In genomic region chr1:161973924-161974845, GRCh38 we compare ENCODE assay signal across 18 cellular contexts. TPM values are rescaled to one million over a fixed set of nuclear protein-coding genes. Genes with fewer than 3 reads are reported as not detected.
DNase-seq lines count a peak whose midpoint lies in the region; ATAC-seq and TF ChIP-seq lines count a peak whose summit lies in the region.
"Had no signal": no experiment of that assay in that cellular context is flagged by ENCODE, and none has a peak within 500 bp of the region (broad histone marks: within the 10 kb centered on the region; RNA-seq: fewer than 3 reads in every experiment).

No MANE protein-coding gene starts in this region.

- H3K9me3 ChIP-seq in right atrium auricular region (no peaks in the 10 kb centered on the region), heart right ventricle (no peaks in the 10 kb centered on the region), psoas muscle (no peaks in the 10 kb centered on the region), endodermal cell (ENCODE audit: control insufficient read depth, low read length) (no peaks in the 10 kb centered on the region)
- H3K9me3 ChIP-seq: pancreas had no signal

- intact Hi-C loops in Right ventricle myocardium superior (cut with DNase I) (no loop called here), heart right ventricle (cut with DNase I) (loop anchor here in 2 of 10 donors (5.0 to 10.0 kb wide), 2 partner anchors 48 to 51 kb away; partner anchors contain the start of gene OLFML2B (in 2 of the 2)), psoas muscle (cut with DNase I) (no loop called here)

- ATAC-seq in Right ventricle myocardium superior (ENCODE audit: poor library complexity) (peak; percentile 94), heart right ventricle (peak; percentile 68 to 90 (median 82)), psoas muscle (peak; percentile 54 to 80 (median 69)), GM19455 (IDR thresholded peaks at IDR 0.05; ENCODE audit: unreplicated experiment) (no peak), GM19324 (IDR thresholded peaks at IDR 0.05; ENCODE audit: low FRiP score, unreplicated experiment) (no peak)
- ATAC-seq: activated T-cell treated with anti-CD3 and anti-CD28 coated beads, Interleukin-2, amount 50 U/mL, for 72 hours had no signal

- H3K27ac ChIP-seq in right atrium auricular region = no peak overlapping the region
- H3K27ac ChIP-seq in heart right ventricle = peak overlapping the region in 9 of 10 donors; percentile 0 to 57 (median 40)
- no peak overlapping the region for H3K27ac ChIP-seq in psoas muscle
- no peak overlapping the region for H3K27ac ChIP-seq in endodermal cell (ENCODE audit: low read depth, low read length)
- H3K27ac ChIP-seq: pancreas, WERI-Rb-1 had no signal

- H3K27me3 ChIP-seq in right atrium auricular region = no peaks in the 10 kb centered on the region
- H3K27me3 ChIP-seq in heart right ventricle = no peaks in the 10 kb centered on the region
- H3K27me3 ChIP-seq in psoas muscle (ENCODE audit: insufficient read depth in 3 of 3, low read length in 2 of 3) = no peaks in the 10 kb centered on the region
- no peaks in the 10 kb centered on the region for H3K27me3 ChIP-seq in endodermal cell (ENCODE audit: control insufficient read depth, insufficient read depth, low read length, poor library complexity, severe bottlenecking)
- H3K27me3 ChIP-seq: pancreas had no signal

- peaks cover 2% of the 10 kb centered on the region for H3K9me3 Mint-ChIP-seq in endodermal cell
- H3K9me3 Mint-ChIP-seq: activated CD4-positive, alpha-beta memory T cell treated with anti-CD3 and anti-CD28 coated beads for 36 hours; activated T-cell treated with anti-CD3 and anti-CD28 coated beads, Interleukin-2, amount 50 U/mL, for 72 hours; CD4-positive, CD25-positive, alpha-beta regulatory T cell had no signal

- H3K4me1 Mint-ChIP-seq in endodermal cell = no peaks in the 10 kb centered on the region

- H3K4me3 ChIP-seq in right atrium auricular region (no peak overlapping the region), heart right ventricle (no peak overlapping the region), psoas muscle (no peak overlapping the region), endodermal cell (ENCODE audit: low read length) (no peak overlapping the region)
- H3K4me3 ChIP-seq: pancreas had no signal

- TF ChIP-seq CTCF in right atrium auricular region (IDR thresholded peaks at IDR 0.05) (no peak), heart right ventricle (IDR thresholded peaks at IDR 0.05) (no peak), psoas muscle (IDR thresholded peaks at IDR 0.05) (no peak), endodermal cell (conservative IDR thresholded peaks at IDR 0.05) (no peak)

- 42 to 45% methylated on average over 9 of the region's 9 CpGs for WGBS in heart right ventricle, 2 donors
- WGBS in psoas muscle, 3 donors = 22 to 43% (median 26%) methylated on average over 9 of the region's 9 CpGs
- WGBS in endodermal cell (ENCODE audit: insufficient coverage in 1 of 2, insufficient read length in 1 of 2), 2 experiments = 89% methylated on average over 5 to 9 of the region's 9 CpGs

- H3K9ac ChIP-seq in endodermal cell (ENCODE audit: extremely low read depth, low read length, poor library complexity, severe bottlenecking) = no peak overlapping the region

- no peaks in the 10 kb centered on the region for H3K36me3 Mint-ChIP-seq in endodermal cell (ENCODE audit: low read depth)
- H3K36me3 Mint-ChIP-seq: activated CD4-positive, alpha-beta memory T cell treated with anti-CD3 and anti-CD28 coated beads for 36 hours; CD4-positive, CD25-positive, alpha-beta regulatory T cell had no signal

- DNase-seq in Right ventricle myocardium superior = peak; percentile 82
- no peak for DNase-seq in right atrium auricular region (ENCODE audit: low spot score)
- DNase-seq in heart right ventricle = peak; percentile 35 to 59
- peak; percentile 53 to 78 for DNase-seq in psoas muscle
- no peak for DNase-seq in iPS-NIHi11 (ENCODE audit: low spot score)
- no peak for DNase-seq in endodermal cell
- DNase-seq: activated CD4-positive, alpha-beta memory T cell treated with anti-CD3 and anti-CD28 coated beads for 36 hours; activated T-cell treated with anti-CD3 and anti-CD28 coated beads, Interleukin-2, amount 50 U/mL, for 72 hours; CD4-positive, CD25-positive, alpha-beta regulatory T cell; effector CD8-positive, alpha-beta T cell; Kasumi-1; NCI-H1417; NCI-H2171 treated with DMSO at 0.1 percent for 48 hours; pancreas; trophoblast cell; WERI-Rb-1 had no signal

- H3K27me3 Mint-ChIP-seq in endodermal cell (ENCODE audit: insufficient read depth) = peaks cover 17% of the 10 kb centered on the region
- H3K27me3 Mint-ChIP-seq: activated CD4-positive, alpha-beta memory T cell treated with anti-CD3 and anti-CD28 coated beads for 36 hours had no signal

- H3K4me1 ChIP-seq in right atrium auricular region (peaks cover 0 to 14% of the 10 kb centered on the region in 2 donors), heart right ventricle (peaks cover 0 to 19% (median 13%) of the 10 kb centered on the region in 9 donors), psoas muscle (peaks cover 13% of the 10 kb centered on the region), endodermal cell (ENCODE audit: control insufficient read depth, insufficient read depth, low read length) (no peaks in the 10 kb centered on the region)
- H3K4me1 ChIP-seq: pancreas had no signal

- no peak overlapping the region for H3K27ac Mint-ChIP-seq in endodermal cell
- H3K27ac Mint-ChIP-seq: activated CD4-positive, alpha-beta memory T cell treated with anti-CD3 and anti-CD28 coated beads for 36 hours; activated T-cell treated with anti-CD3 and anti-CD28 coated beads, Interleukin-2, amount 50 U/mL, for 72 hours had no signal

- H3K36me3 ChIP-seq in right atrium auricular region = no peaks in the 10 kb centered on the region
- H3K36me3 ChIP-seq in heart right ventricle = no peaks in the 10 kb centered on the region
- H3K36me3 ChIP-seq in psoas muscle (ENCODE audit: insufficient read depth in 1 of 2, low read depth in 1 of 2) = no peaks in the 10 kb centered on the region
- no peaks in the 10 kb centered on the region for H3K36me3 ChIP-seq in endodermal cell (ENCODE audit: control insufficient read depth, insufficient read depth, low read length)
- H3K36me3 ChIP-seq: pancreas, WERI-Rb-1 had no signal

- no peak overlapping the region for H3K4me3 Mint-ChIP-seq in endodermal cell
- H3K4me3 Mint-ChIP-seq: activated CD4-positive, alpha-beta memory T cell treated with anti-CD3 and anti-CD28 coated beads for 36 hours; activated T-cell treated with anti-CD3 and anti-CD28 coated beads, Interleukin-2, amount 50 U/mL, for 72 hours; CD4-positive, CD25-positive, alpha-beta regulatory T cell had no signal

RNA-seq across cellular contexts. Expression of gene OLFML2B, which starts 49.5 kb away (rescaled TPM):
- 2.2 TPM for total RNA-seq in Right ventricle myocardium superior
- 1 to 10 TPM; 4.5 to 9.2 TPM for total RNA-seq in right atrium auricular region
- 10 to 100 TPM in 1 of 10 donors, 1 to 10 TPM in 7, under 1 TPM in 2; 0.73 to 23.4 (median 1.5) TPM for total RNA-seq in heart right ventricle
- 1 to 10 TPM; 1.0 to 3.9 TPM for polyA plus RNA-seq in heart right ventricle
- 1 to 10 TPM; 2.2 to 9.5 (median 5.6) TPM for total RNA-seq in psoas muscle
- polyA plus RNA-seq in psoas muscle = 1 to 10 TPM; 1.4 to 3.8 (median 2.1) TPM
- under 1 TPM; 0.75 to 1.00 TPM for total RNA-seq in endodermal cell
- polyA plus RNA-seq in endodermal cell (2013, experiment 1 of 2) = 5.8 TPM
- polyA plus RNA-seq in endodermal cell (2013, experiment 2 of 2) = 5.5 TPM
- total RNA-seq: activated CD4-positive, alpha-beta memory T cell treated with anti-CD3 and anti-CD28 coated beads for 36 hours; activated T-cell treated with anti-CD3 and anti-CD28 coated beads, Interleukin-2, amount 50 U/mL, for 72 hours; CD4-positive, CD25-positive, alpha-beta regulatory T cell had no signal

Comparison
In these comparisons a context has a peak if more than half of its experiments do, and no peak if none do; other contexts are left out.
1. DNase-seq: peak in Right ventricle myocardium superior (single experiment), heart right ventricle (2 of 2) and psoas muscle (2 of 2); none in right atrium auricular region (single experiment), iPS-NIHi11 (single experiment) and endodermal cell (single experiment).
2. H3K27ac ChIP-seq: peak in heart right ventricle (9 of 10); none in right atrium auricular region (0 of 2), psoas muscle (single experiment) and endodermal cell (single experiment).
3. ATAC-seq: peak in Right ventricle myocardium superior (single experiment), heart right ventricle (8 of 8) and psoas muscle (4 of 4); none in GM19455 (single experiment) and GM19324 (single experiment).